ENCODE assay signal across 9 cellular contexts in genomic region chr11:10669258-10670033, GRCh38. TPM values are rescaled to one million over a fixed set of nuclear protein-coding genes. Genes with fewer than 3 reads are reported as not detected.
DNase-seq lines count a peak whose midpoint lies in the region; ATAC-seq and TF ChIP-seq lines count a peak whose summit lies in the region.
"Had no signal": no experiment of that assay in that cellular context is flagged by ENCODE, and none has a peak within 500 bp of the region (broad histone marks: within the 10 kb centered on the region; RNA-seq: fewer than 3 reads in every experiment).

No MANE protein-coding gene starts in this region.

- H3K27me3 Mint-ChIP-seq in naive thymus-derived CD8-positive, alpha-beta T cell = peaks cover 5 to 47% (median 24%) of the 10 kb centered on the region in 5 donors
- peaks cover 5% of the 10 kb centered on the region for H3K27me3 Mint-ChIP-seq in progenitor cell of endocrine pancreas

- ATAC-seq in naive thymus-derived CD8-positive, alpha-beta T cell = no peak
- ATAC-seq in HG03139 (IDR thresholded peaks at IDR 0.05; ENCODE audit: unreplicated experiment) (no peak), HG03378 (IDR thresholded peaks at IDR 0.05; ENCODE audit: unreplicated experiment) (no peak)

- peak overlapping the region; percentile 27 for H3K9ac ChIP-seq in rectal smooth muscle tissue (ENCODE audit: low read length)

- H3K4me3 Mint-ChIP-seq in naive thymus-derived CD8-positive, alpha-beta T cell = no peak overlapping the region
- H3K4me3 Mint-ChIP-seq in progenitor cell of endocrine pancreas (ENCODE audit: low read depth) = no peak overlapping the region

- H3K27ac Mint-ChIP-seq in naive thymus-derived CD8-positive, alpha-beta T cell = no peak overlapping the region
- no peak overlapping the region for H3K27ac Mint-ChIP-seq in progenitor cell of endocrine pancreas

- peaks cover 0 to 7% (median 3%) of the 10 kb centered on the region in 4 donors for H3K4me1 Mint-ChIP-seq in naive thymus-derived CD8-positive, alpha-beta T cell
- H3K4me1 Mint-ChIP-seq in progenitor cell of endocrine pancreas (ENCODE audit: low read depth) = peaks cover 32% of the 10 kb centered on the region

- peaks cover 40 to 100% (median 98%) of the 10 kb centered on the region in 4 donors for H3K4me1 ChIP-seq in esophagus muscularis mucosa
- H3K4me1 ChIP-seq in rectal smooth muscle tissue (ENCODE audit: control insufficient read depth, insufficient read depth, low read length) = peaks cover 49% of the 10 kb centered on the region

- H3K27ac ChIP-seq in esophagus muscularis mucosa (replicated peaks in 1 of 4) = peak overlapping the region; percentile 71 to 90 (median 86)
- peak overlapping the region; percentile 72 for H3K27ac ChIP-seq in rectal smooth muscle tissue (ENCODE audit: low read depth, low read length)

- DNase-seq in ELR (ENCODE audit: low read depth) (peak; percentile 40), NCI-H510A treated with DMSO at 0.1 percent for 48 hours (lab: John Stamatoyannopoulos, UW) (peak; percentile 63), esophagus muscularis mucosa (ENCODE audit: extremely low spot score) (no peak), progenitor cell of endocrine pancreas (ENCODE audit: low spot score, unreplicated experiment) (no peak)
- no peak for DNase-seq in naive thymus-derived CD8-positive, alpha-beta T cell
- DNase-seq: activated CD4-positive, alpha-beta T cell treated with anti-CD3 and anti-CD28 coated beads for 1 hour had no signal

- H3K9me3 Mint-ChIP-seq in naive thymus-derived CD8-positive, alpha-beta T cell = no peaks in the 10 kb centered on the region
- H3K9me3 Mint-ChIP-seq in progenitor cell of endocrine pancreas (ENCODE audit: low read depth) = peaks cover 4% of the 10 kb centered on the region

- H3K4me3 ChIP-seq in esophagus muscularis mucosa (peak overlapping the region in 1 of 4 donors; percentile 6), rectal smooth muscle tissue (ENCODE audit: low read length) (peak overlapping the region; percentile 16)

- 20% methylated on average over 5 of the region's 5 CpGs for WGBS in esophagus muscularis mucosa

- no peak for TF ChIP-seq POLR2A in esophagus muscularis mucosa (IDR thresholded peaks at IDR 0.05; ENCODE audit: low read depth)

- POLR2A ChIA-PET in naive thymus-derived CD8-positive, alpha-beta T cell (lab: Charles Lee) = no interaction called here

- TF ChIP-seq CTCF in esophagus muscularis mucosa (IDR thresholded peaks at IDR 0.05) (no peak), progenitor cell of endocrine pancreas (IDR thresholded peaks at IDR 0.05; ENCODE audit: unreplicated experiment) (no peak)

- no peaks in the 10 kb centered on the region for H3K9me3 ChIP-seq in esophagus muscularis mucosa

- no peaks in the 10 kb centered on the region for H3K36me3 ChIP-seq in esophagus muscularis mucosa
- H3K36me3 ChIP-seq in rectal smooth muscle tissue (ENCODE audit: control insufficient read depth, insufficient read depth, low read length) = no peaks in the 10 kb centered on the region

- H3K36me3 Mint-ChIP-seq in naive thymus-derived CD8-positive, alpha-beta T cell = no peaks in the 10 kb centered on the region
- H3K36me3 Mint-ChIP-seq in progenitor cell of endocrine pancreas (ENCODE audit: insufficient read depth) = no peaks in the 10 kb centered on the region

- no peak for TF ChIP-seq EP300 in esophagus muscularis mucosa (IDR thresholded peaks at IDR 0.05)

- intact Hi-C loops in esophagus muscularis mucosa (cut with DNase I) = no loop called here

- H3K27me3 ChIP-seq in esophagus muscularis mucosa (no peaks in the 10 kb centered on the region), rectal smooth muscle tissue (ENCODE audit: control insufficient read depth, insufficient read depth, low read length) (no peaks in the 10 kb centered on the region)

RNA-seq across cellular contexts. Expression of gene IRAG1, which starts 24.1 kb away (rescaled TPM):
- total RNA-seq in esophagus muscularis mucosa = 100 to 1,000 TPM; 205 to 338 (median 276) TPM
- not detected for total RNA-seq in naive thymus-derived CD8-positive, alpha-beta T cell
- polyA plus RNA-seq in naive thymus-derived CD8-positive, alpha-beta T cell = not detected
- total RNA-seq in progenitor cell of endocrine pancreas = 5.4 and 6.3 TPM in 2 replicates

Comparison
In these comparisons a context has a peak if more than half of its experiments do, and no peak if none do; other contexts are left out.
1. DNase-seq: peak in ELR (single experiment) and NCI-H510A treated with DMSO at 0.1 percent for 48 hours (single experiment); none in esophagus muscularis mucosa (single experiment), naive thymus-derived CD8-positive, alpha-beta T cell (0 of 10) and progenitor cell of endocrine pancreas (single experiment).
2. RNA of gene IRAG1, which starts 24.1 kb away (total RNA-seq): 205 to 338 TPM in esophagus muscularis mucosa; 5.4 to 6.3 TPM in progenitor cell of endocrine pancreas and not detected in naive thymus-derived CD8-positive, alpha-beta T cell; every median in the first group is over 10 times any median in the second.